8 cellular contexts compared by ENCODE assay signal in genomic region chr11:108117746-108118371, GRCh38. TPM values are rescaled to one million over a fixed set of nuclear protein-coding genes. Genes with fewer than 3 reads are reported as not detected.
DNase-seq lines count a peak whose midpoint lies in the region; ATAC-seq and TF ChIP-seq lines count a peak whose summit lies in the region.

No MANE protein-coding gene starts in this region.

- peak; percentile 42 for DNase-seq in SIG-M5 treated with dmso at 0.1 percent for 504 hours (lab: John Stamatoyannopoulos, UW; ENCODE audit: unreplicated experiment)
- DNase-seq in SIG-M5 (lab: John Stamatoyannopoulos, UW) = no peak
- peak; percentile 25 to 50 for DNase-seq in NCI-H2081 (lab: John Stamatoyannopoulos, UW)
- DNase-seq in astrocyte of the hippocampus (ENCODE audit: low read depth, low spot score) = peak; percentile 51
- DNase-seq in NCI-H1930 (lab: John Stamatoyannopoulos, UW) = no peak
- DNase-seq in GOT3 (lab: John Stamatoyannopoulos, UW) = no peak

- peaks cover 2 to 22% (median 11%) of the 10 kb centered on the region in 4 donors for H3K4me1 ChIP-seq in liver (ENCODE audit: control insufficient read depth in 4 of 4, insufficient read depth in 4 of 4, low read length in 3 of 4)

- no peaks in the 10 kb centered on the region for H3K36me3 ChIP-seq in liver (ENCODE audit: control insufficient read depth in 4 of 4, insufficient read depth in 3 of 4, low read depth in 1 of 4, low read length in 3 of 4)

- TF ChIP-seq RAD21 in liver (IDR thresholded peaks at IDR 0.05) = peak; percentile 84 to 87

- no peaks in the 10 kb centered on the region for H3K27me3 ChIP-seq in liver (ENCODE audit: control insufficient read depth in 4 of 4, insufficient read depth in 4 of 4, low read length in 3 of 4)

- TF ChIP-seq CTCF in liver (IDR thresholded peaks at IDR 0.05; ENCODE audit: low read depth, low read length, missing input control) = peak; percentile 56

- H3K9me3 ChIP-seq in liver (ENCODE audit: control insufficient read depth in 4 of 4, low read length in 3 of 4) = no peaks in the 10 kb centered on the region

- H3K9ac ChIP-seq in liver (ENCODE audit: low read depth in 1 of 2, low read length in 2 of 2) = no peak overlapping the region

- no peak for ATAC-seq in HG02885 (IDR thresholded peaks at IDR 0.05; ENCODE audit: poor library complexity, unreplicated experiment)

- H3K27ac ChIP-seq in liver (ENCODE audit: low read depth in 1 of 2, low read length in 2 of 2) = no peak overlapping the region

- H3K4me3 ChIP-seq in liver (ENCODE audit: low read depth in 1 of 3, low read length in 3 of 3) = no peak overlapping the region

TF ChIP-seq in liver, 16 proteins besides CTCF, POLR2A, EP300 and RAD21:
- TF ChIP-seq TAF1 (conservative IDR thresholded peaks at IDR 0.05) (no peak), EGR1 (IDR thresholded peaks at IDR 0.05; ENCODE audit: low read depth in 2 of 2) (no peak), MAX (IDR thresholded peaks at IDR 0.05) (no peak), HNF4G (IDR thresholded peaks at IDR 0.05) (no peak), FOXA1 (IDR thresholded peaks at IDR 0.05) (no peak)

RNA-seq across cellular contexts. Expression of gene ACAT1, which starts 3.5 kb away (rescaled TPM):
- 1,000 to 10,000 TPM in 1 of 2 donors, 10 to 100 TPM in 1; 99.8 to 1,048 TPM for total RNA-seq in liver
- polyA plus RNA-seq in liver = 100 to 1,000 TPM; 545 to 605 TPM

Comparison
In these comparisons a context has a peak if more than half of its experiments do, and no peak if none do; other contexts are left out.
1. DNase-seq: peak in SIG-M5 treated with dmso at 0.1 percent for 504 hours (single experiment), NCI-H2081 (2 of 2) and astrocyte of the hippocampus (single experiment); none in SIG-M5 (single experiment), NCI-H1930 (0 of 2) and GOT3 (single experiment).